Comparison of ENCODE assay signal across 8 cellular contexts in the genomic region with DNA sequence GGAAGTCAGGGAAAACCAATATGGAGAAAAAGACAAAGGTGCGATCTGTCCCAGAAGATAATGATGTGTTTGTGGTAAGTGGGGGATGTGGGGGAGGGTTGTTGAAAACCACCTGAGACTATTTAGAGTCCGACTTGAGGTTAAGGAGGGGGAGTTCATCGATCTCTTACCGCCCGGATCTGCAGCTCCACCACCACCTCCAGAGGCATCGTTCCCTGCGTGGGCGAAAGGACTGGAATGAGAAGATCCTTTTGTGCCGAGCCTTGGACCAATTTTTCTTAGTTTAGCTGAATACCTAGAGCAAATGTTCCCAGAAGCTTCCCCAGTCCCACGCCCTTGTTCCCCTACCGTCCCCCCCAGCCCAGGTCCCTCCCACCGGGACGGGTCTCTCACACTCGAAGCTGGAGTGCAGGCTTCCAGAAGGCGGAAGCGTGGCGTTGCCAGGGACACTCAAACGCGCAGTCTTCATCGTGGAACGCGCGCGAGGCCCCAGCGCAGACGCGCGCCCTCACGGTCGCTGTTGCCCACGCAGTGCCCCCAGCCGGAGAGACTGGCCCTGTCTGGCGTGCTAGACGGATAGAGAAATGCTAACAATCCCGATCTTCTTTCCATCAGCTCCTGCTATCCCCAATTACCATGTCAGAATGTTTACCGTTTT. TPM values are rescaled to one million over a fixed set of nuclear protein-coding genes. Genes with fewer than 3 reads are reported as not detected.
A peak's percentile ranks its signal among the peaks of the same experiment; 100 is the strongest.
DNase-seq lines count a peak whose midpoint lies in the region; ATAC-seq and TF ChIP-seq lines count a peak whose summit lies in the region.

A gene with protein sequence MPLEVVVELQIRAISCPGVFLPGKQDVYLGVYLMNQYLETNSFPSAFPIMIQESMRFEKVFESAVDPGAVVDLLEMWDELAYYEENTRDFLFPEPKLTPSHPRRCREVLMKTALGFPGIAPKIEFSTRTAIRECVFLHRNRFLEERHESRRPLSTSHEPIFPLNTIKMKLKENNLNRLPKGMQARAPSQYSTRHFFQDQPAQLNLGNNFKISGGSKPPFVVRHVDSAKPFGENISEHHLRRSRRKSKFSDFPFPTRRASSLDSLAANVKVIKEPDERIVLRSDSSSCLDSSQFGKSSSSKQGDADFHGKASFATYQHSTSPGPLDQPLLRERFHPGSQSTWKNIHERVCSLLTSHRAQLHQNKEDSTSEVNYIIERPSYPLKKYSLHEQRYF (minus strand): TSS at position 439 of the 658 bp plus-strand sequence. CDS start 230 bp downstream, at position 209.

- H3K9me2 ChIP-seq in PC-3 (replicated peaks; ENCODE audit: low read length): no peaks in the 10 kb centered on the region

- H3K27ac ChIP-seq in PC-3 (ENCODE audit: low read length) (no peak within 1 kb of the TSS), thyroid gland (peak within 1 kb of the TSS; percentile 35 to 79 (median 55))

- TF ChIP-seq CTCF in PC-3 (conservative IDR thresholded peaks at IDR 0.05; ENCODE audit: low read depth, low read length): peak; percentile 35; the same call in 1 of the 2 replicates
- peak; percentile 13 for TF ChIP-seq CTCF in fibroblast of the aortic adventitia (IDR thresholded peaks at IDR 0.05; ENCODE audit: insufficient read depth, low read length)
- peak in 1 of 6 experiments; percentile 11 for TF ChIP-seq CTCF in thyroid gland (IDR thresholded peaks at IDR 0.05)

- H2AFZ ChIP-seq in PC-3 (ENCODE audit: low read length): peak within 1 kb of the TSS; percentile 93

- H3K9ac ChIP-seq in PC-3 (ENCODE audit: low read length): peak within 1 kb of the TSS; percentile 39

- peaks cover 48% of the 10 kb centered on the region for H3K4me1 ChIP-seq in PC-3 (ENCODE audit: insufficient read depth, low read length)
- peaks cover 28 to 29% of the 10 kb centered on the region in 2 donors for H3K4me1 ChIP-seq in thyroid gland

- peak within 1 kb of the TSS; percentile 91 for H3K4me2 ChIP-seq in PC-3 (ENCODE audit: low read length)

- H3K79me2 ChIP-seq in PC-3 (ENCODE audit: low read length): peaks cover 36% of the 10 kb centered on the region

- H3K4me3 ChIP-seq in PC-3 (ENCODE audit: low read length): peak within 1 kb of the TSS; percentile 92
- H3K4me3 ChIP-seq in fibroblast of the aortic adventitia (ENCODE audit: low read depth, low read length): peak within 1 kb of the TSS; percentile 59
- peak within 1 kb of the TSS in 2 of 3 donors; percentile 10 to 38 for H3K4me3 ChIP-seq in thyroid gland (replicated peaks in 1 of 3)

- peaks cover 4% of the 10 kb centered on the region; the same call in 1 of the 2 replicates for H4K20me1 ChIP-seq in PC-3 (ENCODE audit: low read length)

- CTCF ChIA-PET in PC-3 (lab: Charles Lee): interaction anchor here (0.6 kb wide), 3 partner anchors 32 to 1180 kb away, joined by 3 read pairs; no protein-coding TSS in a partner anchor

- peak; percentile 29 for ATAC-seq in HG02623 (IDR thresholded peaks at IDR 0.05; ENCODE audit: unreplicated experiment)
- peak; percentile 39 for ATAC-seq in PC-3
- ATAC-seq in naive B cell (ENCODE audit: low read depth in 2 of 2): peak; percentile 36 to 45

- peak in 1 of 2 donors; percentile 78 for TF ChIP-seq POLR2A in thyroid gland (IDR thresholded peaks at IDR 0.05)

- intact Hi-C loops in PC-3 (cut with micrococcal nuclease) (no loop called here), thyroid gland (cut with DNase I) (no loop called here)

- DNase-seq in Caki2 (ENCODE audit: low read depth) (peak; percentile 41), PC-3 (peak; percentile 44), fibroblast of the aortic adventitia (ENCODE audit: low read depth) (peak; percentile 40), naive B cell (peak; percentile 29), thyroid gland (peak; percentile 87 to 89), SKM-1 (lab: John Stamatoyannopoulos, UW; ENCODE audit: unreplicated experiment) (no peak)
- DNase-seq in activated effector memory CD4-positive, alpha-beta T cell treated with anti-CD3 and anti-CD28 coated beads, Interleukin-2, amount 50 U/mL, for 16 hours: peak; percentile 79

- no peaks in the 10 kb centered on the region for H3K36me3 ChIP-seq in PC-3 (ENCODE audit: low read depth, low read length)
- H3K36me3 ChIP-seq in thyroid gland: no peaks in the 10 kb centered on the region

- TSS peak; percentile 47 for BruUV-seq in PC-3 (replicated peaks; lab: Mats Ljungman, UMichigan)

- H3K4me1 Mint-ChIP-seq in naive B cell: peaks cover 48 to 50% (median 49%) of the 10 kb centered on the region in 3 donors

- POLR2A ChIA-PET in PC-3 (lab: Charles Lee; ENCODE audit: unreplicated experiment): interaction anchor here (0.6 to 0.8 kb wide), 3 partner anchors 38 to 1182 kb away, joined by 3 to 4 read pairs (median 3); no protein-coding TSS in a partner anchor

- peak within 1 kb of the TSS; percentile 73 to 97 (median 84) for H3K4me3 Mint-ChIP-seq in naive B cell

- H3K9me3 ChIP-seq in PC-3 (ENCODE audit: low read length) (no peaks in the 10 kb centered on the region), thyroid gland (no peaks in the 10 kb centered on the region)

- H3K27ac Mint-ChIP-seq in naive B cell: peak within 1 kb of the TSS in 3 of 6 donors; percentile 17 to 88 (median 80)

- H3F3A ChIP-seq in PC-3 (ENCODE audit: low read length, unreplicated experiment): no peaks in the 10 kb centered on the region

- H3K27me3 ChIP-seq in PC-3 (ENCODE audit: low read length) (no peaks in the 10 kb centered on the region), thyroid gland (no peaks in the 10 kb centered on the region)

- peaks cover 0 to 4% of the 10 kb centered on the region in 2 donors for H3K36me3 Mint-ChIP-seq in naive B cell

- H3K27me3 Mint-ChIP-seq in naive B cell: peaks cover 22 to 28% (median 26%) of the 10 kb centered on the region in 3 donors

- no peaks in the 10 kb centered on the region for H3K9me3 Mint-ChIP-seq in naive B cell

- 3% methylated on average over 16 of the region's 36 CpGs for WGBS in thyroid gland, 2 donors

- in situ Hi-C loops in Caki2 (cut with HindIII; ENCODE audit: low pct_unique_long_range_greater_than_20kb, low sequenced_read_pairs): no loop called here

RNA-seq across cellular contexts. Expression of the gene that starts here (rescaled TPM):
- total RNA-seq in Caki2 (2014; rRNA removed; shearing (Covaris generic); ENCODE audit: low replicate concordance): 0.20 and 4.4 TPM in 2 replicates
- total RNA-seq in PC-3 (2014; rRNA removed) (1.4 TPM in 1 of 2 replicates, not detected in the other), fibroblast of the aortic adventitia (ENCODE audit: low replicate concordance) (0.25 and 1.2 TPM in 2 replicates), thyroid gland (10 to 100 TPM; 14.3 to 21.0 (median 16.9) TPM)
- polyA plus RNA-seq in naive B cell (ENCODE audit: low read depth in 6 of 6): not detected

Comparison
In these comparisons a context has a peak if more than half of its experiments do, and no peak if none do; other contexts are left out.
1. Peak in DNase-seq and ATAC-seq in naive B cell; RNA of the gene not detected or under 1 TPM.
2. H3K4me3 ChIP-seq: peak in every context shown above with its lines; median percentile 92 in PC-3; 59 in fibroblast of the aortic adventitia; 24 in thyroid gland.